In genomic region chr11:130580372-130580771, GRCh38 we compare ENCODE assay signal across 8 cellular contexts.
DNase-seq lines count a peak whose midpoint lies in the region; ATAC-seq and TF ChIP-seq lines count a peak whose summit lies in the region.

No MANE protein-coding gene starts in this region.

- peak; percentile 51 for DNase-seq in GM04504 (ENCODE audit: low read depth)
- peak; percentile 22 for DNase-seq in SK-MEL-5 (ENCODE audit: low read depth, low spot score)
- peak in 3 of 5 donors; percentile 25 to 81 (median 59) for DNase-seq in heart left ventricle
- DNase-seq in sciatic nerve (ENCODE audit: low spot score): no peak
- no peak for DNase-seq in DMS53 (lab: John Stamatoyannopoulos, UW)
- no peak for DNase-seq in KG1 (lab: John Stamatoyannopoulos, UW)

- H3K9me3 ChIP-seq in heart left ventricle: no peaks in the 10 kb centered on the region

- TF ChIP-seq CTCF in heart left ventricle (IDR thresholded peaks at IDR 0.05): no peak

- H3K4me1 ChIP-seq in heart left ventricle: peaks cover 0 to 35% (median 15%) of the 10 kb centered on the region in 12 donors

- H3K36me3 ChIP-seq in heart left ventricle: no peaks in the 10 kb centered on the region

- no peak for TF ChIP-seq POLR2A in heart left ventricle (IDR thresholded peaks at IDR 0.05)

- peak overlapping the region in 10 of 12 donors; percentile 7 to 73 (median 54) for H3K27ac ChIP-seq in heart left ventricle

- H3K27me3 ChIP-seq in heart left ventricle: no peaks in the 10 kb centered on the region

- ATAC-seq in heart left ventricle (peak; percentile 11 to 84 (median 71)), sciatic nerve (peak; percentile 6), GM19455 (IDR thresholded peaks at IDR 0.05; ENCODE audit: unreplicated experiment) (no peak), HG03139 (IDR thresholded peaks at IDR 0.05; ENCODE audit: unreplicated experiment) (no peak)

- in situ Hi-C loops in SK-MEL-5 (cut with HindIII; ENCODE audit: low pct_unique_long_range_greater_than_20kb, low sequenced_read_pairs): no loop called here

- 36 to 40% (median 39%) methylated on average over 4 of the region's 4 CpGs for WGBS in heart left ventricle, 4 donors

- no peak overlapping the region for H3K4me3 ChIP-seq in heart left ventricle

- intact Hi-C loops in heart left ventricle (cut with DNase I): loop anchor here in 1 of 10 donors (10.0 kb wide), 1 partner anchor 64 kb away; no protein-coding TSS in a partner anchor
- intact Hi-C loops in sciatic nerve (cut with DNase I): no loop called here

Comparison
In these comparisons a context has a peak if more than half of its experiments do, and no peak if none do; other contexts are left out.
1. DNase-seq: peak in GM04504 (single experiment), SK-MEL-5 (single experiment) and heart left ventricle (3 of 5); none in sciatic nerve (single experiment), DMS53 (single experiment) and KG1 (single experiment).
2. ATAC-seq: peak in heart left ventricle (4 of 4) and sciatic nerve (single experiment); none in GM19455 (single experiment) and HG03139 (single experiment).